In genomic region chr21:43733529-43734071, GRCh38 we compare ENCODE assay signal across 10 cellular contexts. TPM values are rescaled to one million over a fixed set of nuclear protein-coding genes. Genes with fewer than 3 reads are reported as not detected.
DNase-seq lines count a peak whose midpoint lies in the region; ATAC-seq, FAIRE-seq and TF ChIP-seq lines count a peak whose summit lies in the region.
"Had no signal": no experiment of that assay in that cellular context is flagged by ENCODE, and none has a peak within 500 bp of the region (broad histone marks: within the 10 kb centered on the region; RNA-seq: fewer than 3 reads in every experiment).

No MANE protein-coding gene starts in this region.

- peaks cover 55% of the 10 kb centered on the region for H3K4me1 Mint-ChIP-seq in activated CD4-positive, alpha-beta T cell treated with anti-CD3 and anti-CD28 coated beads for 36 hours

- no peaks in the 10 kb centered on the region for H3K27me3 Mint-ChIP-seq in activated CD4-positive, alpha-beta T cell treated with anti-CD3 and anti-CD28 coated beads for 36 hours
- H3K27me3 Mint-ChIP-seq: B cell had no signal

- TF ChIP-seq POLR2A in testis (IDR thresholded peaks at IDR 0.05) = no peak

- H3K9me3 ChIP-seq in keratinocyte (ENCODE audit: control insufficient read depth, low read depth, low read length) = peaks cover 2% of the 10 kb centered on the region
- H3K9me3 ChIP-seq in testis = no peaks in the 10 kb centered on the region

- TF ChIP-seq CTCF in keratinocyte (optimal IDR thresholded peaks at IDR 0.05 in 1 of 3, IDR thresholded peaks at IDR 0.05 in 1 of 3, conservative IDR thresholded peaks at IDR 0.05 in 1 of 3; ENCODE audit: extremely low read depth in 1 of 3, insufficient read depth in 2 of 3, low read length in 3 of 3) (no peak), testis (IDR thresholded peaks at IDR 0.05) (no peak)

- intact Hi-C loops in activated CD4-positive, alpha-beta T cell treated with anti-CD3 and anti-CD28 coated beads for 36 hours (cut with DNase I, micrococcal nuclease) = loop anchor here in 1 of 2 experiments (1.0 kb wide), 1 partner anchor 133 kb away; no protein-coding TSS in a partner anchor
- intact Hi-C loops in testis (cut with DNase I; ENCODE audit: low total_unique reads) = no loop called here

- H3K4me3 ChIP-seq in keratinocyte (ENCODE audit: control insufficient read depth in 2 of 3, extremely low read depth in 1 of 3, insufficient read depth in 2 of 3, low read depth in 1 of 3, low read length in 3 of 3) = no peak overlapping the region
- no peak overlapping the region for H3K4me3 ChIP-seq in testis

- dilution Hi-C loops in keratinocyte (cut with MboI; ENCODE audit: extremely low pct_ligation_motif_present, low sequenced_read_pairs) = no loop called here

- peak overlapping the region; percentile 92 for H3K27ac Mint-ChIP-seq in activated CD4-positive, alpha-beta T cell treated with anti-CD3 and anti-CD28 coated beads for 36 hours
- H3K27ac Mint-ChIP-seq: B cell had no signal

- CTCF ChIA-PET in activated CD4-positive, alpha-beta T cell treated with anti-CD3 and anti-CD28 coated beads for 36 hours (lab: Charles Lee) = no interaction called here

- peak overlapping the region; percentile 45 for H3K4me2 ChIP-seq in keratinocyte (ENCODE audit: control insufficient read depth, extremely low read depth, insufficient read depth, low read depth, low read length)
- H3K4me2 ChIP-seq: KMS-11 had no signal

- peaks cover 6% of the 10 kb centered on the region for H3K9me1 ChIP-seq in keratinocyte (ENCODE audit: control insufficient read depth, extremely low read depth, insufficient read depth, low read length)

- H3K79me2 ChIP-seq in keratinocyte (ENCODE audit: control insufficient read depth, insufficient read depth, low read length) = peaks cover 79% of the 10 kb centered on the region

- peak; percentile 75 for ATAC-seq in activated CD4-positive, alpha-beta T cell treated with anti-CD3 and anti-CD28 coated beads for 36 hours
- ATAC-seq in GM21526 (IDR thresholded peaks at IDR 0.05; ENCODE audit: low FRiP score, unreplicated experiment) = no peak

- 55 to 56% methylated on average over 13 to 15 of the region's 15 CpGs for WGBS in testis, 2 donors

- H3K9ac ChIP-seq in keratinocyte (ENCODE audit: control insufficient read depth, extremely low read depth, insufficient read depth, low read length) = peak overlapping the region; percentile 50
- H3K9ac ChIP-seq: KMS-11 had no signal

- H2AFZ ChIP-seq in keratinocyte (ENCODE audit: control insufficient read depth, low read length) = no peak overlapping the region

- POLR2A ChIA-PET in activated CD4-positive, alpha-beta T cell treated with anti-CD3 and anti-CD28 coated beads for 36 hours (lab: Charles Lee) = no interaction called here

- peaks cover 19 to 42% of the 10 kb centered on the region in 2 experiments for H3K36me3 ChIP-seq in keratinocyte (ENCODE audit: control insufficient read depth in 2 of 2, extremely low read depth in 1 of 2, insufficient read depth in 2 of 2, low read length in 2 of 2)
- no peaks in the 10 kb centered on the region for H3K36me3 ChIP-seq in testis (ENCODE audit: low read depth, missing control alignments)

- peaks cover 13% of the 10 kb centered on the region for H3K36me3 Mint-ChIP-seq in activated CD4-positive, alpha-beta T cell treated with anti-CD3 and anti-CD28 coated beads for 36 hours (ENCODE audit: low read depth)

- H3K4me1 ChIP-seq in keratinocyte (ENCODE audit: control insufficient read depth, extremely low read depth, insufficient read depth, low read length) (peaks cover 18% of the 10 kb centered on the region), testis (peaks cover 76% of the 10 kb centered on the region)

- H3K27me3 ChIP-seq in keratinocyte (ENCODE audit: control insufficient read depth, extremely low read depth, insufficient read depth, low read length) = no peaks in the 10 kb centered on the region
- no peaks in the 10 kb centered on the region for H3K27me3 ChIP-seq in testis

- no peaks in the 10 kb centered on the region for H3K9me3 Mint-ChIP-seq in activated CD4-positive, alpha-beta T cell treated with anti-CD3 and anti-CD28 coated beads for 36 hours (ENCODE audit: low read depth)

- H3K27ac ChIP-seq in keratinocyte (ENCODE audit: control insufficient read depth, insufficient read depth, low read length) (peak overlapping the region; percentile 42), testis (peak overlapping the region; percentile 84 to 87)
- H3K27ac ChIP-seq: KMS-11 had no signal

- peak overlapping the region; percentile 37 for H3K4me3 Mint-ChIP-seq in activated CD4-positive, alpha-beta T cell treated with anti-CD3 and anti-CD28 coated beads for 36 hours
- H3K4me3 Mint-ChIP-seq: B cell had no signal

- no peak for FAIRE-seq in keratinocyte (lab: Jason Lieb, UNC)

- peak; percentile 76 for DNase-seq in activated CD4-positive, alpha-beta T cell treated with anti-CD3 and anti-CD28 coated beads for 36 hours
- DNase-seq in activated CD4-positive, alpha-beta T cell treated with anti-CD3 and anti-CD28 coated beads, Interleukin-2, amount 50 U/mL, for 1 hour = no peak
- DNase-seq in amniotic epithelial cell (ENCODE audit: low read depth) (peak; percentile 73), keratinocyte (ENCODE audit: low read depth, low spot score) (no peak), testis (peak; percentile 59), retina (no peak), iPS-NIHi11 (ENCODE audit: low spot score) (no peak)

- H4K20me1 ChIP-seq in keratinocyte (ENCODE audit: control insufficient read depth, extremely low read depth, insufficient read depth, low read length) = peaks cover 16% of the 10 kb centered on the region

RNA-seq across cellular contexts. Expression of gene PDXK, which starts 14.7 kb away (rescaled TPM):
- 100 to 1,000 TPM in 1 of 2 experiments, 10 to 100 TPM in 1; 96.9 to 117 TPM for total RNA-seq in activated CD4-positive, alpha-beta T cell treated with anti-CD3 and anti-CD28 coated beads for 36 hours
- 144 to 211 TPM (median 154 TPM) in 3 replicates for polyA plus RNA-seq in keratinocyte
- 104 TPM for polyA plus RNA-seq in keratinocyte (2011; ENCODE audit: low read depth)
- 101 and 129 TPM in 2 replicates for polyA plus RNA-seq in keratinocyte (2011; cell fraction: cytosol; rRNA removed)
- 140 and 148 TPM in 2 replicates for polyA plus RNA-seq in keratinocyte (2011; cell fraction: nucleus; rRNA removed)
- 111 and 154 TPM in 2 replicates for polyA plus RNA-seq in keratinocyte (2012; ENCODE audit: low replicate concordance)
- polyA minus RNA-seq in keratinocyte = 198 to 322 TPM (median 204 TPM) in 3 replicates
- 58.1 TPM for polyA minus RNA-seq in keratinocyte (2011; cell fraction: cytosol; rRNA and poly(A)+ RNA removed)
- polyA minus RNA-seq in keratinocyte (2011; cell fraction: nucleus; rRNA and poly(A)+ RNA removed) = 49.2 and 82.9 TPM in 2 replicates
- total RNA-seq in testis = 100 to 1,000 TPM; 277 to 327 TPM
- polyA plus RNA-seq in testis (ENCODE audit: insufficient read depth, low read depth, low replicate concordance) = 871 TPM

RNA-seq across cellular contexts. Expression of gene CSTB, which starts 42.5 kb away (rescaled TPM):
- total RNA-seq in activated CD4-positive, alpha-beta T cell treated with anti-CD3 and anti-CD28 coated beads for 36 hours = 10 to 100 TPM; 29.9 to 30.9 TPM
- polyA plus RNA-seq in keratinocyte = 126 to 167 TPM (median 152 TPM) in 3 replicates
- 168 TPM for polyA plus RNA-seq in keratinocyte (2011; ENCODE audit: low read depth)
- polyA plus RNA-seq in keratinocyte (2011; cell fraction: cytosol; rRNA removed) = 208 and 215 TPM in 2 replicates
- polyA plus RNA-seq in keratinocyte (2011; cell fraction: nucleus; rRNA removed) = 66.9 and 73.9 TPM in 2 replicates
- polyA plus RNA-seq in keratinocyte (2012; ENCODE audit: low replicate concordance) = 168 and 493 TPM in 2 replicates
- 34.1 to 136 TPM (median 81.0 TPM) in 3 replicates for polyA minus RNA-seq in keratinocyte
- 68.9 TPM for polyA minus RNA-seq in keratinocyte (2011; cell fraction: cytosol; rRNA and poly(A)+ RNA removed)
- 14.6 and 18.0 TPM in 2 replicates for polyA minus RNA-seq in keratinocyte (2011; cell fraction: nucleus; rRNA and poly(A)+ RNA removed)
- total RNA-seq in testis = 10 to 100 TPM; 23.9 to 31.0 TPM
- 49.5 TPM for polyA plus RNA-seq in testis (ENCODE audit: insufficient read depth, low read depth, low replicate concordance)

RNA-seq across cellular contexts. Expression of gene RRP1, which starts 55.8 kb away (rescaled TPM):
- total RNA-seq in activated CD4-positive, alpha-beta T cell treated with anti-CD3 and anti-CD28 coated beads for 36 hours = 10 to 100 TPM; 51.7 to 53.4 TPM
- polyA plus RNA-seq in keratinocyte (14.8 to 25.3 TPM (median 25.0 TPM) in 3 replicates), testis (ENCODE audit: insufficient read depth, low read depth, low replicate concordance) (21.1 TPM)
- 20.2 TPM for polyA plus RNA-seq in keratinocyte (2011; ENCODE audit: low read depth)
- polyA plus RNA-seq in keratinocyte (2011; cell fraction: cytosol; rRNA removed) = 11.5 and 16.2 TPM in 2 replicates
- polyA plus RNA-seq in keratinocyte (2011; cell fraction: nucleus; rRNA removed) = 52.4 and 55.3 TPM in 2 replicates
- polyA plus RNA-seq in keratinocyte (2012; ENCODE audit: low replicate concordance) = 24.8 and 31.4 TPM in 2 replicates
- polyA minus RNA-seq in keratinocyte = 9.0 to 31.8 TPM (median 14.4 TPM) in 3 replicates
- polyA minus RNA-seq in keratinocyte (2011; cell fraction: cytosol; rRNA and poly(A)+ RNA removed) = 7.3 TPM
- polyA minus RNA-seq in keratinocyte (2011; cell fraction: nucleus; rRNA and poly(A)+ RNA removed) = 11.4 and 14.3 TPM in 2 replicates
- total RNA-seq in testis = 10 to 100 TPM; 33.6 to 40.2 TPM

Comparison
In these comparisons a context has a peak if more than half of its experiments do, and no peak if none do; other contexts are left out.
1. DNase-seq: peak in activated CD4-positive, alpha-beta T cell treated with anti-CD3 and anti-CD28 coated beads for 36 hours (single experiment), amniotic epithelial cell (single experiment) and testis (single experiment); none in activated CD4-positive, alpha-beta T cell treated with anti-CD3 and anti-CD28 coated beads, Interleukin-2, amount 50 U/mL, for 1 hour (single experiment), keratinocyte (single experiment), retina (single experiment) and iPS-NIHi11 (single experiment).